Comparison of ENCODE assay signal across 17 cellular contexts in the genomic region with DNA sequence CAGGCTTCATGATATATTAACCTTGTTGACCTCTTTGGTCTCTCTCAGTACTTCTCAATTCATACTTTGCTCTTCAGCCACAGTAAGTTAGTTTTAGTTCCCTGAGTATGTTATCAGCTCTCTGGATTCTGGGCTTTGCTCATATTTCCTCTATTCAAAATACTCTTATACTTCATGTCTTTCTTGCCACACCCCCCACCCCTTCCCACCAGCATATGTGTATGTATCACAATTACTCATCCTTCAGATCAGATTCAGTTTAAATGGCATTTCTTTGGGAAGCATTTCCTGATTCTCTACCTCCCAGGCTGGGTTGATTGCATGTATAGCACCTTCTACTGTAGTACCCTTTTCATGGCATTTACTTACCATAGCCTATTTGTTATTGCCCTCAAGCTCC. TPM values are rescaled to one million over a fixed set of nuclear protein-coding genes. Genes with fewer than 3 reads are reported as not detected.
A peak's percentile ranks its signal among the peaks of the same experiment; 100 is the strongest.
DNase-seq lines count a peak whose midpoint lies in the region; ATAC-seq and TF ChIP-seq lines count a peak whose summit lies in the region.
"Had no signal": no experiment of that assay in that cellular context is flagged by ENCODE, and none has a peak within 500 bp of the region (broad histone marks: within the 10 kb centered on the region; RNA-seq: fewer than 3 reads in every experiment).

No MANE protein-coding gene starts in this region.

- TF ChIP-seq CTCF in IMR-90 (conservative IDR thresholded peaks at IDR 0.05; ENCODE audit: low read depth, low read length) (no peak), endothelial cell (IDR thresholded peaks at IDR 0.05; ENCODE audit: unreplicated experiment) (no peak), right lobe of liver (IDR thresholded peaks at IDR 0.05) (no peak)

- peaks cover 0 to 2% (median 0%) of the 10 kb centered on the region in 8 donors for H3K9me3 Mint-ChIP-seq in CD4-positive, alpha-beta memory T cell
- H3K9me3 Mint-ChIP-seq in activated naive CD4-positive, alpha-beta T cell treated with anti-CD3 and anti-CD28 coated beads, Interleukin-2, amount 50 U/mL, for 72 hours, result peaks cover 8 to 10% of the 10 kb centered on the region in 2 donors
- no peaks in the 10 kb centered on the region for H3K9me3 Mint-ChIP-seq in immature natural killer cell
- H3K9me3 Mint-ChIP-seq in endothelial cell (ENCODE audit: unreplicated experiment), result no peaks in the 10 kb centered on the region
- H3K9me3 Mint-ChIP-seq: memory B cell had no signal

- H2BK20ac ChIP-seq in IMR-90 (ENCODE audit: low read depth, low read length), result no peak overlapping the region

- H3K4me1 Mint-ChIP-seq in CD4-positive, alpha-beta memory T cell, result peaks cover 15 to 52% (median 33%) of the 10 kb centered on the region in 4 donors
- H3K4me1 Mint-ChIP-seq in immature natural killer cell (peaks cover 13 to 20% of the 10 kb centered on the region in 2 donors), endothelial cell (ENCODE audit: unreplicated experiment) (no peaks in the 10 kb centered on the region)
- H3K4me1 Mint-ChIP-seq: endodermal cell had no signal

- H3K9me3 ChIP-seq in CD4-positive, alpha-beta memory T cell (ENCODE audit: control insufficient read depth in 1 of 2, low read length in 2 of 2), result no peaks in the 10 kb centered on the region
- H3K9me3 ChIP-seq in IMR-90 (ENCODE audit: control insufficient read depth, insufficient read depth, low read length) (no peaks in the 10 kb centered on the region), right lobe of liver (no peaks in the 10 kb centered on the region)
- H3K9me3 ChIP-seq: breast epithelium, ovary had no signal

- H2AK9ac ChIP-seq in IMR-90 (replicated peaks; ENCODE audit: low read depth, low read length, poor library complexity), result no peak overlapping the region

- H4K20me1 ChIP-seq in IMR-90 (ENCODE audit: insufficient read depth, low read length), result no peaks in the 10 kb centered on the region

- TF ChIP-seq POLR2A in IMR-90 (IDR thresholded peaks at IDR 0.05; ENCODE audit: low read depth, low read length) (no peak), right lobe of liver (IDR thresholded peaks at IDR 0.05) (no peak)

- H2AFZ ChIP-seq in IMR-90 (replicated peaks; ENCODE audit: low read length, poor library complexity), result no peak overlapping the region

- DNase-seq in CD4-positive, alpha-beta memory T cell, result no peak
- DNase-seq in IMR-90 (peak; percentile 54), immature natural killer cell (no peak), SIG-M5 (lab: John Stamatoyannopoulos, UW) (no peak), endothelial cell (ENCODE audit: low spot score) (no peak), right lobe of liver (no peak), NCI-H82 (lab: John Stamatoyannopoulos, UW) (no peak)
- no peak for DNase-seq in activated naive CD4-positive, alpha-beta T cell treated with anti-CD3 and anti-CD28 coated beads, Interleukin-2, amount 50 U/mL, for 72 hours (ENCODE audit: low spot score in 2 of 2)
- DNase-seq: DMS79, endodermal cell, NCI-H1092 treated with DMSO at 0.1 percent for 48 hours, NCI-H446, ovary had no signal

- H3K36me3 ChIP-seq in CD4-positive, alpha-beta memory T cell (ENCODE audit: insufficient read depth, low read length), result no peaks in the 10 kb centered on the region
- peaks cover 9% of the 10 kb centered on the region; the same call in 1 of the 2 replicates for H3K36me3 ChIP-seq in IMR-90 (ENCODE audit: control insufficient read depth, insufficient read depth, low read length)
- H3K36me3 ChIP-seq in right lobe of liver, result peaks cover 0 to 14% (median 1%) of the 10 kb centered on the region in 4 donors
- H3K36me3 ChIP-seq: breast epithelium, ovary had no signal

- no peak overlapping the region for H4K5ac ChIP-seq in IMR-90 (ENCODE audit: low read depth, low read length)

- no peak overlapping the region for H2AK5ac ChIP-seq in IMR-90 (ENCODE audit: low read depth, low read length)

- TF ChIP-seq RAD21 in IMR-90 (IDR thresholded peaks at IDR 0.05; ENCODE audit: low read length), result no peak

- H3K36me3 Mint-ChIP-seq in CD4-positive, alpha-beta memory T cell, result peaks cover 23% of the 10 kb centered on the region in 2 donors
- peaks cover 10 to 17% of the 10 kb centered on the region in 2 donors for H3K36me3 Mint-ChIP-seq in activated naive CD4-positive, alpha-beta T cell treated with anti-CD3 and anti-CD28 coated beads, Interleukin-2, amount 50 U/mL, for 72 hours
- H3K36me3 Mint-ChIP-seq in immature natural killer cell, result peaks cover 13 to 33% (median 29%) of the 10 kb centered on the region in 3 donors
- H3K36me3 Mint-ChIP-seq in endothelial cell (ENCODE audit: low read depth, unreplicated experiment), result peaks cover 15% of the 10 kb centered on the region

- H3K18ac ChIP-seq in IMR-90 (ENCODE audit: low read depth, low read length), result no peak overlapping the region

- H3K4me1 ChIP-seq in CD4-positive, alpha-beta memory T cell (ENCODE audit: insufficient read depth, low read length), result peaks cover 69% of the 10 kb centered on the region
- no peaks in the 10 kb centered on the region for H3K4me1 ChIP-seq in IMR-90 (ENCODE audit: control insufficient read depth, insufficient read depth, low read length)
- peaks cover 0 to 4% (median 0%) of the 10 kb centered on the region in 4 donors for H3K4me1 ChIP-seq in right lobe of liver
- H3K4me1 ChIP-seq: breast epithelium had no signal

- dilution Hi-C loops in IMR-90 (cut with HindIII; ENCODE audit: low sequenced_read_pairs, unreplicated experiment), result no loop called here

- peak overlapping the region; percentile 50 for H3K27ac ChIP-seq in CD4-positive, alpha-beta memory T cell (ENCODE audit: low read depth, low read length)
- H3K27ac ChIP-seq in IMR-90 (ENCODE audit: insufficient read depth, low read length), result no peak overlapping the region
- no peak overlapping the region for H3K27ac ChIP-seq in right lobe of liver
- H3K27ac ChIP-seq: breast epithelium, ovary had no signal

- H3K27me3 ChIP-seq in CD4-positive, alpha-beta memory T cell (ENCODE audit: insufficient read depth, low read length), result no peaks in the 10 kb centered on the region
- H3K27me3 ChIP-seq in IMR-90 (ENCODE audit: control insufficient read depth, insufficient read depth, low read length) (no peaks in the 10 kb centered on the region), right lobe of liver (no peaks in the 10 kb centered on the region)
- H3K27me3 ChIP-seq: breast epithelium, ovary had no signal

- no peak overlapping the region for H4K91ac ChIP-seq in IMR-90 (ENCODE audit: insufficient read depth, low read depth, low read length)

- no peak overlapping the region for H2BK15ac ChIP-seq in IMR-90 (ENCODE audit: low read depth, low read length)

- H2BK5ac ChIP-seq in IMR-90 (ENCODE audit: low read depth, low read length, poor library complexity, severe bottlenecking), result no peak overlapping the region

- in situ Hi-C loops in IMR-90 (cut with MboI; ENCODE audit: low sequenced_read_pairs), result loop anchor here (5.0 kb wide), 1 partner anchor 318 kb away; no protein-coding TSS in a partner anchor

- H3K27me3 Mint-ChIP-seq in CD4-positive, alpha-beta memory T cell, result no peaks in the 10 kb centered on the region
- H3K27me3 Mint-ChIP-seq in immature natural killer cell (ENCODE audit: low read depth in 3 of 3) (no peaks in the 10 kb centered on the region), endothelial cell (ENCODE audit: unreplicated experiment) (no peaks in the 10 kb centered on the region)
- H3K27me3 Mint-ChIP-seq: memory B cell; stimulated activated naive CD8-positive, alpha-beta T cell treated with anti-CD3 and anti-CD28 coated beads, Interleukin-15, Interleukin-2, amounts not matched to agents 100 ng/mL and 50 ng/mL, for 24 hours had no signal

- no TSS peak for BruUV-seq in IMR-90 (replicated peaks; lab: Mats Ljungman, UMichigan)

- no peak overlapping the region for H3K14ac ChIP-seq in IMR-90 (replicated peaks; ENCODE audit: low read depth, low read length)

- no peaks in the 10 kb centered on the region for H3K9me1 ChIP-seq in IMR-90 (ENCODE audit: insufficient read depth, low read length)

- H4K8ac ChIP-seq in IMR-90 (ENCODE audit: low read depth in 2 of 2, low read length in 2 of 2), result no peak overlapping the region

- CTCF ChIA-PET in CD4-positive, alpha-beta memory T cell (lab: Charles Lee; ENCODE audit: partially characterized antibody), result interaction anchor here (0.7 to 7.8 kb wide), 6 partner anchors 25 to 433 kb away, joined by 3 to 133 read pairs (median 6); a partner anchor contains a TSS
- CTCF ChIA-PET in IMR-90 (lab: Yijun Ruan, JAX), result interaction anchor here (3.7 kb wide), 1 partner anchor 364 kb away, joined by 15 read pairs; no protein-coding TSS in a partner anchor

- POLR2A ChIA-PET in CD4-positive, alpha-beta memory T cell (lab: Charles Lee; ENCODE audit: partially characterized antibody), result interaction anchor here (1.0 to 10.1 kb wide), 14 partner anchors 25 to 431 kb away, joined by 3 to 335 read pairs (median 4); a partner anchor contains a TSS
- POLR2A ChIA-PET in IMR-90 (lab: Charles Lee; ENCODE audit: unreplicated experiment), result no interaction called here

- H3K79me1 ChIP-seq in IMR-90 (ENCODE audit: low read depth in 1 of 2, low read length in 2 of 2), result peaks cover 7 to 18% of the 10 kb centered on the region in 2 experiments; a peak in 3 of 4 replicates

- H3K4ac ChIP-seq in IMR-90 (ENCODE audit: low read depth, low read length), result no peak overlapping the region

- H3K56ac ChIP-seq in IMR-90 (ENCODE audit: extremely low read depth, insufficient read depth, low read length), result no peak overlapping the region

- peak overlapping the region in 5 of 8 donors; percentile 32 to 75 (median 70) for H3K4me3 Mint-ChIP-seq in CD4-positive, alpha-beta memory T cell
- H3K4me3 Mint-ChIP-seq in immature natural killer cell, result no peak overlapping the region
- H3K4me3 Mint-ChIP-seq in endothelial cell (ENCODE audit: unreplicated experiment), result no peak overlapping the region
- H3K4me3 Mint-ChIP-seq: endodermal cell; memory B cell; stimulated activated naive CD8-positive, alpha-beta T cell treated with anti-CD3 and anti-CD28 coated beads, Interleukin-15, Interleukin-2, amounts not matched to agents 100 ng/mL and 50 ng/mL, for 24 hours had no signal

- no peak for ATAC-seq in IMR-90 (ENCODE audit: low read depth)
- peak; percentile 44 to 67 for ATAC-seq in activated naive CD4-positive, alpha-beta T cell treated with anti-CD3 and anti-CD28 coated beads, Interleukin-2, amount 50 U/mL, for 72 hours
- ATAC-seq in right lobe of liver, result no peak
- ATAC-seq: Panc1 had no signal

- H3K27ac Mint-ChIP-seq in CD4-positive, alpha-beta memory T cell, result peak overlapping the region in 1 of 7 donors; percentile 91
- H3K27ac Mint-ChIP-seq in activated naive CD4-positive, alpha-beta T cell treated with anti-CD3 and anti-CD28 coated beads, Interleukin-2, amount 50 U/mL, for 72 hours, result no peak overlapping the region
- peak overlapping the region; percentile 14 to 60 (median 26) for H3K27ac Mint-ChIP-seq in immature natural killer cell
- H3K27ac Mint-ChIP-seq in endothelial cell (ENCODE audit: unreplicated experiment), result no peak overlapping the region
- H3K27ac Mint-ChIP-seq: endodermal cell; stimulated activated naive CD8-positive, alpha-beta T cell treated with anti-CD3 and anti-CD28 coated beads, Interleukin-15, Interleukin-2, amounts not matched to agents 100 ng/mL and 50 ng/mL, for 24 hours had no signal

- intact Hi-C loops in CD4-positive, alpha-beta memory T cell (cut with micrococcal nuclease), result no loop called here
- intact Hi-C loops in IMR-90 (cut with micrococcal nuclease), result no loop called here
- intact Hi-C loops in right lobe of liver (cut with DNase I), result no loop called here

- no peak overlapping the region for H3K4me2 ChIP-seq in IMR-90 (ENCODE audit: low read depth, low read length)

- H3K9ac ChIP-seq in IMR-90 (ENCODE audit: low read depth, low read length), result no peak overlapping the region

- no peak overlapping the region for H2BK120ac ChIP-seq in IMR-90 (ENCODE audit: low read depth, low read length)

- no peak overlapping the region for H3K4me3 ChIP-seq in CD4-positive, alpha-beta memory T cell (ENCODE audit: low read length in 2 of 2)
- no peak overlapping the region for H3K4me3 ChIP-seq in IMR-90 (ENCODE audit: insufficient read depth, low read depth, low read length)
- no peak overlapping the region for H3K4me3 ChIP-seq in right lobe of liver
- H3K4me3 ChIP-seq: breast epithelium, ovary had no signal

- no peak overlapping the region for H3K23ac ChIP-seq in IMR-90 (ENCODE audit: low read depth, low read length)

RNA-seq across cellular contexts. Expression of a gene that starts 28.3 kb away (rescaled TPM):
- total RNA-seq in CD4-positive, alpha-beta memory T cell, result 10 to 100 TPM; 54.9 TPM
- polyA plus RNA-seq in CD4-positive, alpha-beta memory T cell, result 10 to 100 TPM; 11.3 to 14.5 TPM
- 60.2 and 87.2 TPM in 2 replicates for total RNA-seq in IMR-90 (2012; rRNA removed)
- polyA plus RNA-seq in IMR-90 (2012; rRNA removed), result 5.1 and 8.4 TPM in 2 replicates
- polyA plus RNA-seq in IMR-90 (2012; cell fraction: cytosol; rRNA removed), result 1.5 and 1.9 TPM in 2 replicates
- polyA plus RNA-seq in IMR-90 (2012; cell fraction: nucleus; rRNA removed; ENCODE audit: low replicate concordance), result 2.5 and 12.1 TPM in 2 replicates
- total RNA-seq in activated naive CD4-positive, alpha-beta T cell treated with anti-CD3 and anti-CD28 coated beads, Interleukin-2, amount 50 U/mL, for 72 hours, result 10 to 100 TPM; 39.0 to 42.2 TPM
- 10 to 100 TPM; 12.3 to 18.2 (median 14.6) TPM for polyA plus RNA-seq in immature natural killer cell
- 33.2 TPM for total RNA-seq in endothelial cell (ENCODE audit: unreplicated experiment)
- total RNA-seq in right lobe of liver, result 10 to 100 TPM; 19.1 to 32.2 (median 23.3) TPM

RNA-seq across cellular contexts. Expression of a gene that starts 29.6 kb away (rescaled TPM):
- 1 to 10 TPM; 2.5 to 4.2 TPM for total RNA-seq in CD4-positive, alpha-beta memory T cell
- 1 to 10 TPM; 1.5 to 2.6 TPM for polyA plus RNA-seq in CD4-positive, alpha-beta memory T cell
- total RNA-seq in IMR-90 (2012; rRNA removed) (26.4 and 27.6 TPM in 2 replicates), endothelial cell (ENCODE audit: unreplicated experiment) (31.5 TPM), right lobe of liver (1 to 10 TPM; 5.2 to 8.7 (median 7.4) TPM)
- polyA plus RNA-seq in IMR-90 (2012; rRNA removed) (19.2 and 24.9 TPM in 2 replicates), immature natural killer cell (1 to 10 TPM; 5.2 to 9.9 (median 8.4) TPM)
- polyA plus RNA-seq in IMR-90 (2012; cell fraction: cytosol; rRNA removed), result 5.0 and 6.2 TPM in 2 replicates
- 5.3 and 39.8 TPM in 2 replicates for polyA plus RNA-seq in IMR-90 (2012; cell fraction: nucleus; rRNA removed; ENCODE audit: low replicate concordance)
- total RNA-seq in activated naive CD4-positive, alpha-beta T cell treated with anti-CD3 and anti-CD28 coated beads, Interleukin-2, amount 50 U/mL, for 72 hours, result 1 to 10 TPM; 5.3 to 9.0 TPM

Comparison
In these comparisons a context has a peak if more than half of its experiments do, and no peak if none do; other contexts are left out.
1. H3K27ac Mint-ChIP-seq: peak in immature natural killer cell (6 of 6); none in activated naive CD4-positive, alpha-beta T cell treated with anti-CD3 and anti-CD28 coated beads, Interleukin-2, amount 50 U/mL, for 72 hours (0 of 2) and endothelial cell (single experiment).
2. H3K4me3 Mint-ChIP-seq: peak in CD4-positive, alpha-beta memory T cell (5 of 8); none in immature natural killer cell (0 of 5) and endothelial cell (single experiment).
3. ATAC-seq: peak in activated naive CD4-positive, alpha-beta T cell treated with anti-CD3 and anti-CD28 coated beads, Interleukin-2, amount 50 U/mL, for 72 hours (2 of 2); none in IMR-90 (single experiment) and right lobe of liver (0 of 4).